8 cellular contexts compared by ENCODE assay signal in genomic region chr7:151081170-151082101, GRCh38. TPM values are rescaled to one million over a fixed set of nuclear protein-coding genes. Genes with fewer than 3 reads are reported as not detected.
DNase-seq lines count a peak whose midpoint lies in the region; ATAC-seq lines count a peak whose summit lies in the region.

No MANE protein-coding gene starts in this region.

- H3K9me3 ChIP-seq in MG63 (no peaks in the 10 kb centered on the region), mesenchymal stem cell (ENCODE audit: control insufficient read depth, low read length) (no peaks in the 10 kb centered on the region), aorta (ENCODE audit: control insufficient read depth, low read length) (no peaks in the 10 kb centered on the region)

- peak overlapping the region in 1 of 2 experiments; percentile 57 for H3K23ac ChIP-seq in mesenchymal stem cell (ENCODE audit: low read length in 2 of 2)

- H3K4me2 ChIP-seq in mesenchymal stem cell (ENCODE audit: low read length, poor library complexity, severe bottlenecking): peak overlapping the region; percentile 88

- H3K27ac ChIP-seq in mesenchymal stem cell (ENCODE audit: low read length, poor library complexity, severe bottlenecking): peak overlapping the region; percentile 72
- H3K27ac ChIP-seq in aorta (ENCODE audit: low read depth in 1 of 2, low read length in 2 of 2): peak overlapping the region; percentile 20 to 81

- peak overlapping the region in 1 of 2 experiments; percentile 76 for H2BK12ac ChIP-seq in mesenchymal stem cell (ENCODE audit: low read length in 2 of 2)

- H3K4me3 ChIP-seq in MG63: peak overlapping the region; percentile 89
- peak overlapping the region; percentile 14 to 96 for H3K4me3 ChIP-seq in mesenchymal stem cell (ENCODE audit: insufficient read depth in 1 of 2, low read depth in 1 of 2, low read length in 2 of 2)
- H3K4me3 ChIP-seq in aorta (ENCODE audit: low read length in 2 of 2): peak overlapping the region; percentile 23 to 36

- peak overlapping the region; percentile 52 to 79 for H3K18ac ChIP-seq in mesenchymal stem cell (ENCODE audit: low read depth in 1 of 2, low read length in 2 of 2)

- H2AK5ac ChIP-seq in mesenchymal stem cell (ENCODE audit: low read length, severe bottlenecking): no peak overlapping the region

- DNase-seq in EH (ENCODE audit: low read depth): peak; percentile 43
- DNase-seq in MG63: peak; percentile 53
- DNase-seq in cerebellar cortex (ENCODE audit: low spot score): peak; percentile 26
- DNase-seq in mesenchymal stem cell: peak; percentile 53
- DNase-seq in aorta: peak in 1 of 2 donors; percentile 85

- H3K14ac ChIP-seq in mesenchymal stem cell (ENCODE audit: low read length in 2 of 2): peak overlapping the region in 1 of 2 experiments; percentile 41

- H2BK15ac ChIP-seq in mesenchymal stem cell (ENCODE audit: low read depth, poor library complexity, severe bottlenecking): peak overlapping the region; percentile 73

- intact Hi-C loops in aorta (cut with DNase I): loop anchor here in 1 of 2 donors (2.0 to 5.0 kb wide), 2 partner anchors 53 to 166 kb away; partner anchors contain the start of genes ABCB8 and SMARCD3

- ATAC-seq in aorta (ENCODE audit: low FRiP score) (peak; percentile 10), HG02885 (IDR thresholded peaks at IDR 0.05; ENCODE audit: poor library complexity, unreplicated experiment) (no peak), GM18861 (IDR thresholded peaks at IDR 0.05; ENCODE audit: unreplicated experiment) (no peak), HG03108 (IDR thresholded peaks at IDR 0.05; ENCODE audit: unreplicated experiment) (no peak)

- H3K4me1 ChIP-seq in mesenchymal stem cell (ENCODE audit: control insufficient read depth, insufficient read depth, low read depth, low read length) (peaks cover 55% of the 10 kb centered on the region), aorta (ENCODE audit: control insufficient read depth in 1 of 2, insufficient read depth in 2 of 2, low read length in 2 of 2) (peaks cover 0 to 3% of the 10 kb centered on the region in 2 donors)

- H3K4ac ChIP-seq in mesenchymal stem cell (ENCODE audit: low read depth in 1 of 2, low read length in 2 of 2): peak overlapping the region; percentile 54 to 86

- peak overlapping the region; percentile 94 for H3K9ac ChIP-seq in mesenchymal stem cell (ENCODE audit: low read length)

- peak overlapping the region; percentile 73 for H4K8ac ChIP-seq in mesenchymal stem cell (ENCODE audit: low read length)

- H4K91ac ChIP-seq in mesenchymal stem cell (ENCODE audit: low read length): peak overlapping the region; percentile 61

- WGBS in mesenchymal stem cell: 24% methylated on average over 58 of the region's 64 CpGs
- WGBS in aorta, 2 donors: 10 to 12% methylated on average over 60 to 64 of the region's 64 CpGs

- peak overlapping the region; percentile 82 for H2BK120ac ChIP-seq in mesenchymal stem cell (ENCODE audit: low read depth, low read length)

- no peak overlapping the region for H2AFZ ChIP-seq in mesenchymal stem cell (ENCODE audit: low read depth, low read length)

- H3K36me3 ChIP-seq in MG63 (peaks cover 11% of the 10 kb centered on the region), mesenchymal stem cell (ENCODE audit: control insufficient read depth in 1 of 2, insufficient read depth in 2 of 2, low read depth in 1 of 2, low read length in 2 of 2) (peaks cover 22 to 42% of the 10 kb centered on the region in 2 experiments), aorta (ENCODE audit: control insufficient read depth in 1 of 2, insufficient read depth in 2 of 2, low read length in 1 of 2) (no peaks in the 10 kb centered on the region)

- H3K27me3 ChIP-seq in MG63 (no peaks in the 10 kb centered on the region), mesenchymal stem cell (ENCODE audit: control insufficient read depth in 1 of 2, insufficient read depth in 1 of 2, low read length in 2 of 2) (no peaks in the 10 kb centered on the region), aorta (ENCODE audit: control insufficient read depth in 1 of 2, insufficient read depth in 2 of 2, low read length in 1 of 2) (no peaks in the 10 kb centered on the region)

- H2BK5ac ChIP-seq in mesenchymal stem cell (ENCODE audit: low read depth, low read length, poor library complexity, severe bottlenecking): peak overlapping the region; percentile 33

- H3K79me1 ChIP-seq in mesenchymal stem cell (replicated peaks; ENCODE audit: low read length, poor library complexity, severe bottlenecking): peaks cover 14% of the 10 kb centered on the region

RNA-seq across cellular contexts. Expression of gene FASTK, which starts 0.8 kb away (rescaled TPM):
- 47.5 and 71.5 TPM in 2 replicates for total RNA-seq in MG63 (2014; rRNA removed; shearing (Covaris generic); ENCODE audit: low replicate concordance)
- 72.5 TPM for polyA plus RNA-seq in mesenchymal stem cell (2013, experiment 1 of 2)
- 69.4 TPM for polyA plus RNA-seq in mesenchymal stem cell (2013, experiment 2 of 2)
- 10 to 100 TPM; 45.6 to 56.6 TPM for total RNA-seq in aorta
- polyA plus RNA-seq in aorta: 100 to 1,000 TPM in 1 of 2 donors, 10 to 100 TPM in 1; 58.4 to 216 TPM

RNA-seq across cellular contexts. Expression of gene TMUB1, which starts 1.9 kb away (rescaled TPM):
- total RNA-seq in MG63 (2014; rRNA removed; shearing (Covaris generic); ENCODE audit: low replicate concordance): 5.2 and 32.9 TPM in 2 replicates
- polyA plus RNA-seq in mesenchymal stem cell (2013, experiment 1 of 2): 56.8 TPM
- 53.5 TPM for polyA plus RNA-seq in mesenchymal stem cell (2013, experiment 2 of 2)
- 10 to 100 TPM; 32.7 to 33.9 TPM for total RNA-seq in aorta
- 10 to 100 TPM; 19.0 to 72.4 TPM for polyA plus RNA-seq in aorta

RNA-seq across cellular contexts. Expression of gene AGAP3, which starts 4.8 kb away (rescaled TPM):
- total RNA-seq in MG63 (2014; rRNA removed; shearing (Covaris generic); ENCODE audit: low replicate concordance): 22.5 and 35.1 TPM in 2 replicates
- 55.8 TPM for polyA plus RNA-seq in mesenchymal stem cell (2013, experiment 1 of 2)
- polyA plus RNA-seq in mesenchymal stem cell (2013, experiment 2 of 2): 53.0 TPM
- 100 to 1,000 TPM in 1 of 2 donors, 10 to 100 TPM in 1; 60.6 to 115 TPM for total RNA-seq in aorta
- 100 to 1,000 TPM in 1 of 2 donors, 10 to 100 TPM in 1; 21.5 to 105 TPM for polyA plus RNA-seq in aorta

RNA-seq across cellular contexts. Expression of gene SLC4A2, which starts 22.0 kb away (rescaled TPM):
- 38.6 and 81.5 TPM in 2 replicates for total RNA-seq in MG63 (2014; rRNA removed; shearing (Covaris generic); ENCODE audit: low replicate concordance)
- polyA plus RNA-seq in mesenchymal stem cell (2013, experiment 1 of 2): 140 TPM
- polyA plus RNA-seq in mesenchymal stem cell (2013, experiment 2 of 2): 133 TPM
- total RNA-seq in aorta: 100 to 1,000 TPM; 118 to 128 TPM
- 100 to 1,000 TPM in 1 of 2 donors, 10 to 100 TPM in 1; 37.1 to 215 TPM for polyA plus RNA-seq in aorta

RNA-seq across cellular contexts. Expression of gene CDK5, which starts 23.7 kb away (rescaled TPM):
- total RNA-seq in MG63 (2014; rRNA removed; shearing (Covaris generic); ENCODE audit: low replicate concordance): 11.0 and 21.7 TPM in 2 replicates
- 20.3 TPM for polyA plus RNA-seq in mesenchymal stem cell (2013, experiment 1 of 2)
- 21.3 TPM for polyA plus RNA-seq in mesenchymal stem cell (2013, experiment 2 of 2)
- total RNA-seq in aorta: 1 to 10 TPM; 4.1 to 6.6 TPM
- polyA plus RNA-seq in aorta: 1 to 10 TPM; 6.0 to 8.9 TPM

Comparison
In these comparisons a context has a peak if more than half of its experiments do, and no peak if none do; other contexts are left out.
1. H3K4me3 ChIP-seq: peak in every context shown above with its lines; median percentile 89 in MG63; 55 in mesenchymal stem cell; 30 in aorta.